Comparison of ENCODE assay signal across 8 cellular contexts in genomic region chr2:169928463-169928864, GRCh38.
DNase-seq lines count a peak whose midpoint lies in the region; ATAC-seq and TF ChIP-seq lines count a peak whose summit lies in the region.

No MANE protein-coding gene starts in this region.

- DNase-seq in CD8-positive, alpha-beta T cell: no peak
- DNase-seq in HT1080 (ENCODE audit: low read depth) (peak; percentile 15), OCI-M1 (lab: John Stamatoyannopoulos, UW) (peak; percentile 80), esophagus muscularis mucosa (ENCODE audit: extremely low spot score) (no peak), progenitor cell of endocrine pancreas (ENCODE audit: low spot score, unreplicated experiment) (no peak), T1000 (lab: John Stamatoyannopoulos, UW) (no peak)
- no peak for DNase-seq in stimulated activated CD4-positive, alpha-beta T cell treated with anti-CD3 and anti-CD28 coated beads, Interleukin-2, amount 100 ng/mL, for 48 hours

- H3K9me3 ChIP-seq in CD8-positive, alpha-beta T cell (ENCODE audit: low read length): no peaks in the 10 kb centered on the region
- H3K9me3 ChIP-seq in esophagus muscularis mucosa: no peaks in the 10 kb centered on the region

- intact Hi-C loops in CD8-positive, alpha-beta T cell (cut with DNase I, micrococcal nuclease): loop anchor here (1.0 kb wide), 3 partner anchors 104 to 400 kb away; partner anchors contain the start of gene METTL5 (in 1 of the 2)
- intact Hi-C loops in esophagus muscularis mucosa (cut with DNase I): loop anchor here (2.0 to 10.0 kb wide), 2 partner anchors 104 to 404 kb away; partner anchors contain the start of gene METTL5

- peak; percentile 97 for TF ChIP-seq CTCF in CD8-positive, alpha-beta T cell (IDR thresholded peaks at IDR 0.05)
- TF ChIP-seq CTCF in esophagus muscularis mucosa (IDR thresholded peaks at IDR 0.05) (peak; percentile 66 to 73 (median 71)), progenitor cell of endocrine pancreas (IDR thresholded peaks at IDR 0.05; ENCODE audit: unreplicated experiment) (peak; percentile 84)

- no peak for TF ChIP-seq POLR2A in esophagus muscularis mucosa (IDR thresholded peaks at IDR 0.05; ENCODE audit: low read depth)

- no peaks in the 10 kb centered on the region for H3K9me3 Mint-ChIP-seq in CD8-positive, alpha-beta T cell
- H3K9me3 Mint-ChIP-seq in progenitor cell of endocrine pancreas (ENCODE audit: low read depth): no peaks in the 10 kb centered on the region

- no peak overlapping the region for H3K4me3 Mint-ChIP-seq in CD8-positive, alpha-beta T cell
- no peak overlapping the region for H3K4me3 Mint-ChIP-seq in progenitor cell of endocrine pancreas (ENCODE audit: low read depth)

- TF ChIP-seq EP300 in esophagus muscularis mucosa (IDR thresholded peaks at IDR 0.05): no peak

- no peaks in the 10 kb centered on the region for H3K27me3 ChIP-seq in CD8-positive, alpha-beta T cell (ENCODE audit: insufficient read depth, low read length)
- no peaks in the 10 kb centered on the region for H3K27me3 ChIP-seq in esophagus muscularis mucosa

- no peaks in the 10 kb centered on the region for H3K27me3 Mint-ChIP-seq in CD8-positive, alpha-beta T cell (ENCODE audit: low read depth)
- no peaks in the 10 kb centered on the region for H3K27me3 Mint-ChIP-seq in progenitor cell of endocrine pancreas

- WGBS in esophagus muscularis mucosa: 49% methylated on average over 1 of the region's 1 CpG

- POLR2A ChIA-PET in CD8-positive, alpha-beta T cell (lab: Charles Lee): no interaction called here

- H3K4me1 Mint-ChIP-seq in CD8-positive, alpha-beta T cell (ENCODE audit: low read depth): no peaks in the 10 kb centered on the region
- no peaks in the 10 kb centered on the region for H3K4me1 Mint-ChIP-seq in progenitor cell of endocrine pancreas (ENCODE audit: low read depth)

- no peak overlapping the region for H3K4me3 ChIP-seq in CD8-positive, alpha-beta T cell (ENCODE audit: low read depth, low read length)
- no peak overlapping the region for H3K4me3 ChIP-seq in esophagus muscularis mucosa

- no peaks in the 10 kb centered on the region for H3K36me3 ChIP-seq in CD8-positive, alpha-beta T cell (ENCODE audit: insufficient read depth, low read length)
- H3K36me3 ChIP-seq in esophagus muscularis mucosa: peaks cover 11 to 53% (median 33%) of the 10 kb centered on the region in 4 donors

- CTCF ChIA-PET in CD8-positive, alpha-beta T cell (lab: Charles Lee): interaction anchor here (1.0 to 1.5 kb wide), 4 partner anchors 12 to 819 kb away, joined by 3 to 6 read pairs (median 4); no protein-coding TSS in a partner anchor

- H3K27ac Mint-ChIP-seq in CD8-positive, alpha-beta T cell: no peak overlapping the region
- no peak overlapping the region for H3K27ac Mint-ChIP-seq in progenitor cell of endocrine pancreas

- ATAC-seq in CD8-positive, alpha-beta T cell: peak; percentile 54
- ATAC-seq in GM21723 (IDR thresholded peaks at IDR 0.05; ENCODE audit: unreplicated experiment): no peak

- no peak overlapping the region for H3K27ac ChIP-seq in CD8-positive, alpha-beta T cell (ENCODE audit: low read depth, low read length)
- no peak overlapping the region for H3K27ac ChIP-seq in esophagus muscularis mucosa (replicated peaks in 1 of 4)

- peaks cover 42% of the 10 kb centered on the region for H3K36me3 Mint-ChIP-seq in CD8-positive, alpha-beta T cell
- peaks cover 10% of the 10 kb centered on the region for H3K36me3 Mint-ChIP-seq in progenitor cell of endocrine pancreas (ENCODE audit: insufficient read depth)

- H3K4me1 ChIP-seq in CD8-positive, alpha-beta T cell (ENCODE audit: insufficient read depth, low read length): no peaks in the 10 kb centered on the region
- H3K4me1 ChIP-seq in esophagus muscularis mucosa: no peaks in the 10 kb centered on the region

Comparison
In these comparisons a context has a peak if more than half of its experiments do, and no peak if none do; other contexts are left out.
1. DNase-seq: peak in HT1080 (single experiment) and OCI-M1 (single experiment); none in CD8-positive, alpha-beta T cell (0 of 7), esophagus muscularis mucosa (single experiment), progenitor cell of endocrine pancreas (single experiment), stimulated activated CD4-positive, alpha-beta T cell treated with anti-CD3 and anti-CD28 coated beads, Interleukin-2, amount 100 ng/mL, for 48 hours (0 of 2) and T1000 (single experiment).
2. Peak in every context shown above with its lines, with median percentiles within 50 percentile points of each other: CTCF ChIP-seq.